24 cellular contexts compared by ENCODE assay signal in the genomic region with DNA sequence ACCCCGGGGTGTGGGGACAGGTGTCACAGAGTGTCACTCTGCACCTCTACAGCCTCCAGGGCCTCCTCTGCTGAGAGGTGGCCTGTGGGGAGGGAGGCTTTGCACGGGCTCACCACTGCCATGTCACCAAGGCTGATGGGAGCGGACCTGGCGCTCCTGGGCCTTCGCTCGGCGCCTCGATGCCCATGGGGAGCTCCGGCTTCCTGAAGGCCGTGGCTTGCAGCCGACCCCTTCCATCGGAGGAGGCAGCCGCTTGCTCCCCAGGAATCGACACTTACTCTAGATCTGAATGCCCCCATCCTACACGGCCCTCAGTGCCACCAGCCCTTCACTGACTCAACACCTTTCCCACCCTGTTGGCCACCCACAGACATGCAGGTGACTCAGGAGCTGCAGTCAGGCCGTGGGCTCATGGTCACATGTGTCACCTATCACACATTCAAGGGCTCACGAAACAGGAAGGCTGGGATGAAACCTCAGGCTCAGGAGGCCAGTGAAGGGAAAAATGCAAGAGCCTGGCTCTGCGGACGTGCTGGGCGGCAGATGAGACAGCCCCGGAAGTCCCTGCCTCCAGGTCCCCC. TPM values are rescaled to one million over a fixed set of nuclear protein-coding genes. Genes with fewer than 3 reads are reported as not detected.
"Had no signal": no experiment of that assay in that cellular context is flagged by ENCODE, and none has a peak within 500 bp of the region (broad histone marks: within the 10 kb centered on the region; RNA-seq: fewer than 3 reads in every experiment).

No MANE protein-coding gene starts in this region.

- H3K9me3 ChIP-seq: adrenal gland, ascending aorta, heart left ventricle, left ventricle myocardium inferior, ovary, prostate gland, spleen, transverse colon, vagina had no signal

- FAIRE-seq: endometrium had no signal

- H3K4me3 Mint-ChIP-seq: activated CD4-positive, alpha-beta T cell treated with anti-CD3 and anti-CD28 coated beads, Interleukin-2, amount 10 ng/mL, durations not matched to agents 7 days and 5 days; activated CD8-positive, alpha-beta memory T cell treated with anti-CD3 and anti-CD28 coated beads, Interleukin-2, amount 10 ng/mL, durations not matched to agents 7 days and 5 days; activated CD8-positive, alpha-beta T cell treated with anti-CD3 and anti-CD28 coated beads for 36 hours; activated T-helper 1 cell treated with anti-CD3 and anti-CD28 coated beads, Interleukin-12 subunit alpha, Interleukin-12 subunit beta, Interleukin-2, Interleukin-4 antibody, amounts not matched to agents 30 ng/mL and 10 ng/mL and 1 ng/mL, durations not matched to agents 14 hours and 24 hours and 36 hours; dendritic cell treated with granulocyte-macrophage colony-stimulating factor and Interleukin-4, amounts not matched to agents 40 ng/mL and 50 ng/mL, for 4 days; naive thymus-derived CD4-positive, alpha-beta T cell had no signal

- H3K27me3 Mint-ChIP-seq: activated CD4-positive, alpha-beta T cell treated with anti-CD3 and anti-CD28 coated beads, Interleukin-2, amount 10 ng/mL, durations not matched to agents 7 days and 5 days; activated CD8-positive, alpha-beta memory T cell treated with anti-CD3 and anti-CD28 coated beads, Interleukin-2, amount 10 ng/mL, durations not matched to agents 7 days and 5 days; activated CD8-positive, alpha-beta T cell treated with anti-CD3 and anti-CD28 coated beads for 36 hours; naive thymus-derived CD4-positive, alpha-beta T cell had no signal

- H3K27ac Mint-ChIP-seq: activated CD8-positive, alpha-beta memory T cell treated with anti-CD3 and anti-CD28 coated beads, Interleukin-2, amount 10 ng/mL, durations not matched to agents 7 days and 5 days; activated CD8-positive, alpha-beta T cell treated with anti-CD3 and anti-CD28 coated beads for 36 hours; activated naive CD4-positive, alpha-beta T cell treated with anti-CD3 and anti-CD28 coated beads, Interleukin-2, amount 50 U/mL, for 72 hours; activated T-helper 1 cell treated with anti-CD3 and anti-CD28 coated beads, Interleukin-12 subunit alpha, Interleukin-12 subunit beta, Interleukin-2, Interleukin-4 antibody, amounts not matched to agents 30 ng/mL and 10 ng/mL and 1 ng/mL, durations not matched to agents 14 hours and 24 hours and 36 hours; dendritic cell treated with granulocyte-macrophage colony-stimulating factor and Interleukin-4, amounts not matched to agents 40 ng/mL and 50 ng/mL, for 4 days; naive thymus-derived CD4-positive, alpha-beta T cell had no signal

- H3K36me3 ChIP-seq: brain microvascular endothelial cell, ovary, prostate gland, transverse colon, vagina had no signal

- H3K9me3 Mint-ChIP-seq: activated CD4-positive, alpha-beta T cell treated with anti-CD3 and anti-CD28 coated beads, Interleukin-2, amount 10 ng/mL, durations not matched to agents 7 days and 5 days; activated CD8-positive, alpha-beta T cell treated with anti-CD3 and anti-CD28 coated beads for 36 hours; activated naive CD4-positive, alpha-beta T cell treated with anti-CD3 and anti-CD28 coated beads, Interleukin-2, amount 50 U/mL, for 72 hours; activated T-helper 1 cell treated with anti-CD3 and anti-CD28 coated beads, Interleukin-12 subunit alpha, Interleukin-12 subunit beta, Interleukin-2, Interleukin-4 antibody, amounts not matched to agents 30 ng/mL and 10 ng/mL and 1 ng/mL, durations not matched to agents 14 hours and 24 hours and 36 hours; dendritic cell treated with granulocyte-macrophage colony-stimulating factor and Interleukin-4, amounts not matched to agents 40 ng/mL and 50 ng/mL, for 4 days; naive thymus-derived CD4-positive, alpha-beta T cell had no signal

- H3K36me3 Mint-ChIP-seq: activated naive CD4-positive, alpha-beta T cell treated with anti-CD3 and anti-CD28 coated beads, Interleukin-2, amount 50 U/mL, for 72 hours had no signal

- H3K27ac ChIP-seq: adrenal gland, ascending aorta, brain microvascular endothelial cell, heart left ventricle, left ventricle myocardium inferior, ovary, prostate gland, spleen, transverse colon, vagina, VCaP had no signal

- DNase-seq: activated CD4-positive, alpha-beta T cell treated with anti-CD3 and anti-CD28 coated beads, Interleukin-2, amount 10 ng/mL, durations not matched to agents 7 days and 5 days; activated CD8-positive, alpha-beta memory T cell treated with anti-CD3 and anti-CD28 coated beads, Interleukin-2, amount 10 ng/mL, durations not matched to agents 7 days and 5 days; activated CD8-positive, alpha-beta T cell treated with anti-CD3 and anti-CD28 coated beads for 36 hours; adrenal gland; brain microvascular endothelial cell; caudate nucleus; effector CD4-positive, alpha-beta T cell; heart left ventricle; left ventricle myocardium inferior; naive thymus-derived CD4-positive, alpha-beta T cell; spleen; stimulated activated CD4-positive, alpha-beta T cell treated with anti-CD3 and anti-CD28 coated beads, Interleukin-4, amount 100 ng/mL, for 24 hours; transverse colon had no signal

- H3K4me1 ChIP-seq: prostate gland had no signal

- ATAC-seq: activated CD4-positive, CD25-positive, alpha-beta regulatory T cell treated with anti-CD3 and anti-CD28 coated beads, Interleukin-2, amount 50 U/mL, for 24 hours; activated CD8-positive, alpha-beta memory T cell treated with anti-CD3 and anti-CD28 coated beads, Interleukin-2, amount 10 ng/mL, durations not matched to agents 7 days and 5 days; activated CD8-positive, alpha-beta T cell treated with anti-CD3 and anti-CD28 coated beads for 36 hours; heart left ventricle; naive thymus-derived CD4-positive, alpha-beta T cell had no signal

- H3K27me3 ChIP-seq: adrenal gland, ascending aorta, brain microvascular endothelial cell, heart left ventricle, ovary, spleen, transverse colon, vagina had no signal

- H3K4me3 ChIP-seq: adrenal gland, ascending aorta, heart left ventricle, left ventricle myocardium inferior, ovary, prostate gland, spleen, transverse colon, vagina had no signal

RNA-seq across cellular contexts. Expression of a gene that starts 56.1 kb away (rescaled TPM):
- total RNA-seq: activated CD4-positive, alpha-beta T cell treated with anti-CD3 and anti-CD28 coated beads, Interleukin-2, amount 10 ng/mL, durations not matched to agents 7 days and 5 days; activated CD8-positive, alpha-beta memory T cell treated with anti-CD3 and anti-CD28 coated beads, Interleukin-2, amount 10 ng/mL, durations not matched to agents 7 days and 5 days; activated naive CD4-positive, alpha-beta T cell treated with anti-CD3 and anti-CD28 coated beads, Interleukin-2, amount 50 U/mL, for 72 hours; activated T-helper 1 cell treated with anti-CD3 and anti-CD28 coated beads, Interleukin-12 subunit alpha, Interleukin-12 subunit beta, Interleukin-2, Interleukin-4 antibody, amounts not matched to agents 30 ng/mL and 10 ng/mL and 1 ng/mL, durations not matched to agents 14 hours and 24 hours and 36 hours; T-helper 2 cell treated with Interferon-gamma antibody and Interleukin-4, amounts not matched to agents 100 ng/mL and 5 ng/mL, for 36 hours had no signal
- polyA plus RNA-seq: naive thymus-derived CD4-positive, alpha-beta T cell had no signal
